ENCODE assay signal across 18 cellular contexts in the genomic region with DNA sequence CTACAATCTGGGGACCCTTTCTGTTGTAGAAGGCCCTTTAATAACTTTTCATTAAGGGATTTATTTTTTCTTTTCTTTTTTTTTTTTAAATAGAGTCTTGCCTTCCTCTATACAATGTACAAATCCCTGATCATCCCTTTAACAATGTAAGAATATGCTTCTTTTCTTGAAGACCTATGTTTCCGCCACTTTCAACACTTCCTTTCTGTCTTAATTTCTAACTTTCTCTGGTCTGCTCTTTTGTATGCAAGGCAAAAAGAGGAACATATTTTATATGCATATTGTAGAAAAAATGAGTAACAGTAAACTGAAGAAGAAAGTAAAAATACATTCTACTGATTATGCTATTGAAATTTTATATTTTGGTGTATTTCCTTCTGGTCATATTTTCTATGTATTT.
"Had no signal": no experiment of that assay in that cellular context is flagged by ENCODE, and none has a peak within 500 bp of the region (broad histone marks: within the 10 kb centered on the region; RNA-seq: fewer than 3 reads in every experiment).

No MANE protein-coding gene starts in this region.

- H3K36me3 Mint-ChIP-seq: activated CD4-positive, alpha-beta memory T cell treated with anti-CD3 and anti-CD28 coated beads for 36 hours; activated naive CD8-positive, alpha-beta T cell; memory B cell; naive thymus-derived CD4-positive, alpha-beta T cell had no signal

- H3K4me3 ChIP-seq: esophagus muscularis mucosa, hepatocyte, mucosa of descending colon, pancreas, right lobe of liver, testis, upper lobe of left lung had no signal

- H3K4me1 ChIP-seq: esophagus muscularis mucosa, pancreas, right lobe of liver, testis, upper lobe of left lung had no signal

- H3K27ac Mint-ChIP-seq: activated B cell treated with CpG ODN at 0.5 μM for 24 hours; activated CD4-positive, alpha-beta memory T cell treated with anti-CD3 and anti-CD28 coated beads for 36 hours; activated naive CD8-positive, alpha-beta T cell; memory B cell; naive thymus-derived CD4-positive, alpha-beta T cell had no signal

- ATAC-seq: mucosa of descending colon; naive thymus-derived CD4-positive, alpha-beta T cell; pancreas; right lobe of liver had no signal

- H3K4me3 Mint-ChIP-seq: activated B cell treated with CpG ODN at 0.5 μM for 24 hours; activated CD4-positive, alpha-beta memory T cell treated with anti-CD3 and anti-CD28 coated beads for 36 hours; activated naive CD8-positive, alpha-beta T cell; memory B cell; naive thymus-derived CD4-positive, alpha-beta T cell had no signal

- H3K36me3 ChIP-seq: esophagus muscularis mucosa, pancreas, right lobe of liver, upper lobe of left lung had no signal

- H3K4me1 Mint-ChIP-seq: activated B cell treated with CpG ODN at 0.5 μM for 24 hours, memory B cell had no signal

- DNase-seq: activated B cell treated with CpG ODN at 0.5 μM for 24 hours; activated CD4-positive, alpha-beta memory T cell treated with anti-CD3 and anti-CD28 coated beads for 36 hours; activated CD4-positive, alpha-beta T cell treated with anti-CD3 and anti-CD28 coated beads for 4 hours; amniotic stem cell; dermis blood vessel endothelial cell; effector memory CD4-positive, alpha-beta T cell; mucosa of descending colon; naive thymus-derived CD4-positive, alpha-beta T cell; pancreas; right lobe of liver; small intestine; stimulated activated CD4-positive, alpha-beta T cell treated with anti-CD3 and anti-CD28 coated beads, Interleukin-4, amount 100 ng/mL, for 1 hour; testis; upper lobe of left lung had no signal

- H3K27ac ChIP-seq: esophagus muscularis mucosa, hepatocyte, pancreas, right lobe of liver, testis, upper lobe of left lung had no signal

- H3K9me3 ChIP-seq: esophagus muscularis mucosa, mucosa of descending colon, pancreas, right lobe of liver, testis, upper lobe of left lung had no signal

- H3K9me3 Mint-ChIP-seq: activated CD4-positive, alpha-beta memory T cell treated with anti-CD3 and anti-CD28 coated beads for 36 hours had no signal

- H3K27me3 ChIP-seq: hepatocyte, pancreas, right lobe of liver, testis, upper lobe of left lung had no signal
